In genomic region chr1:148952253-148952937, GRCh38 we compare ENCODE assay signal across 8 cellular contexts.
DNase-seq lines count a peak whose midpoint lies in the region; ATAC-seq and TF ChIP-seq lines count a peak whose summit lies in the region.
"Not testable (repeated sequence)": the region's sequence is repeated elsewhere in the genome, so short reads cannot be mapped to it uniquely, and the experiment has no call there.

No MANE protein-coding gene starts in this region.

- not testable (repeated sequence) for H4K20me1 ChIP-seq in SK-N-SH (ENCODE audit: insufficient read depth)

- CTCF ChIA-PET in SK-N-SH (lab: Yijun Ruan, JAX), result not testable (repeated sequence)

- 0% methylated on average over 7 of the region's 66 CpGs for WGBS in SK-N-SH (ENCODE audit: low lambda C conversion rate)
- 0 to 1% methylated on average over 12 to 35 of the region's 66 CpGs for WGBS in esophagus, 2 donors

- TF ChIP-seq RAD21 in SK-N-SH (IDR thresholded peaks at IDR 0.05; ENCODE audit: low read length), result not testable (repeated sequence)

- H3K36me3 ChIP-seq in SK-N-SH (replicated peaks in 1 of 2; ENCODE audit: control insufficient read depth in 1 of 2, insufficient read depth in 2 of 2, low read length in 1 of 2); esophagus (ENCODE audit: control insufficient read depth in 2 of 2, insufficient read depth in 2 of 2, low read length in 1 of 2); mucosa of descending colon (ENCODE audit: low read depth): not testable (repeated sequence)

- TF ChIP-seq CTCF in AG09309 (IDR thresholded peaks at IDR 0.05; ENCODE audit: control insufficient read depth, insufficient read depth, low read depth, low read length, missing control alignments); SK-N-SH (IDR thresholded peaks at IDR 0.05); mucosa of descending colon (IDR thresholded peaks at IDR 0.05): not testable (repeated sequence)

- intact Hi-C loops in mucosa of descending colon (cut with DNase I, micrococcal nuclease), result not testable (repeated sequence)

- not testable (repeated sequence) for H3K9me3 ChIP-seq in SK-N-SH; esophagus (ENCODE audit: control insufficient read depth in 2 of 2, insufficient read depth in 1 of 2, low read depth in 1 of 2, low read length in 1 of 2); mucosa of descending colon

- H3K79me2 ChIP-seq in SK-N-SH (ENCODE audit: insufficient read depth), result not testable (repeated sequence)

- H3K27me3 ChIP-seq in SK-N-SH (ENCODE audit: insufficient read depth); esophagus (ENCODE audit: control insufficient read depth in 1 of 2, insufficient read depth in 2 of 2, low read length in 2 of 2): not testable (repeated sequence)

- not testable (repeated sequence) for TF ChIP-seq EP300 in SK-N-SH (IDR thresholded peaks at IDR 0.05; ENCODE audit: borderline replicate concordance in 1 of 2, low read depth in 1 of 2, low read length in 1 of 2)

- peak; percentile 63 for ATAC-seq in GM19438 (IDR thresholded peaks at IDR 0.05; ENCODE audit: low read depth, unreplicated experiment)
- peak; percentile 58 for ATAC-seq in HG03064 (IDR thresholded peaks at IDR 0.05; ENCODE audit: low read depth, unreplicated experiment)
- peak; percentile 84 for ATAC-seq in mucosa of descending colon

- H3K4me2 ChIP-seq in SK-N-SH, result peak overlapping the region; percentile 84

- not testable (repeated sequence) for H3K4me1 ChIP-seq in SK-N-SH (ENCODE audit: control insufficient read depth in 1 of 2, insufficient read depth in 2 of 2, low read depth in 1 of 2, low read length in 1 of 2); esophagus (ENCODE audit: control insufficient read depth in 2 of 2, insufficient read depth in 2 of 2, low read length in 1 of 2); mucosa of descending colon (ENCODE audit: low read depth)

- H3K9ac ChIP-seq in SK-N-SH, result peak overlapping the region; percentile 66; the same call in 1 of the 2 replicates

- DNase-seq in AG09309 (ENCODE audit: low read depth); SK-N-SH: not testable (repeated sequence)
- peak; percentile 51 for DNase-seq in activated T-helper 9 cell treated with anti-CD3 and anti-CD28 coated beads, Interleukin-2, amount 50 U/mL, for 16 hours (ENCODE audit: low read depth)
- DNase-seq in mucosa of descending colon, result peak; percentile 74 to 86 (median 83)
- peak; percentile 40 to 44 for DNase-seq in stimulated activated CD4-positive, alpha-beta T cell treated with anti-CD3 and anti-CD28 coated beads, Interleukin-2, amount 100 ng/mL, for 48 hours

- H2AFZ ChIP-seq in SK-N-SH (ENCODE audit: low read depth), result not testable (repeated sequence)

- H3K4me3 ChIP-seq in AG09309 (ENCODE audit: control insufficient read depth, low read depth, low read length) (peak overlapping the region; percentile 51), SK-N-SH (ENCODE audit: low read depth in 2 of 2, low read length in 1 of 2) (peak overlapping the region; percentile 55 to 65; a peak in 3 of 4 replicates), esophagus (ENCODE audit: low read depth in 1 of 2, low read length in 2 of 2) (peak overlapping the region; percentile 49 to 58), mucosa of descending colon (peak overlapping the region; percentile 24)

- H3F3A ChIP-seq in SK-N-SH (replicated peaks; ENCODE audit: insufficient read depth), result not testable (repeated sequence)

- peak overlapping the region in 1 of 2 experiments; percentile 55; a peak in 3 of 4 replicates for H3K27ac ChIP-seq in SK-N-SH (ENCODE audit: low read depth in 2 of 2, low read length in 1 of 2)
- peak overlapping the region; percentile 71 to 73 for H3K27ac ChIP-seq in esophagus (ENCODE audit: low read depth in 2 of 2, low read length in 1 of 2)

- H3K9me2 ChIP-seq in SK-N-SH, result not testable (repeated sequence)

- POLR2A ChIA-PET in SK-N-SH (lab: Yijun Ruan, JAX), result not testable (repeated sequence)

TF ChIP-seq in SK-N-SH, 30 proteins besides CTCF, POLR2A, EP300 and RAD21:
- TF ChIP-seq NRF1 (IDR thresholded peaks at IDR 0.05; ENCODE audit: low read depth, low read length) (peak; percentile 48), YY1 (IDR thresholded peaks at IDR 0.05; ENCODE audit: low read depth) (peak; percentile 81)
